In the genomic region with DNA sequence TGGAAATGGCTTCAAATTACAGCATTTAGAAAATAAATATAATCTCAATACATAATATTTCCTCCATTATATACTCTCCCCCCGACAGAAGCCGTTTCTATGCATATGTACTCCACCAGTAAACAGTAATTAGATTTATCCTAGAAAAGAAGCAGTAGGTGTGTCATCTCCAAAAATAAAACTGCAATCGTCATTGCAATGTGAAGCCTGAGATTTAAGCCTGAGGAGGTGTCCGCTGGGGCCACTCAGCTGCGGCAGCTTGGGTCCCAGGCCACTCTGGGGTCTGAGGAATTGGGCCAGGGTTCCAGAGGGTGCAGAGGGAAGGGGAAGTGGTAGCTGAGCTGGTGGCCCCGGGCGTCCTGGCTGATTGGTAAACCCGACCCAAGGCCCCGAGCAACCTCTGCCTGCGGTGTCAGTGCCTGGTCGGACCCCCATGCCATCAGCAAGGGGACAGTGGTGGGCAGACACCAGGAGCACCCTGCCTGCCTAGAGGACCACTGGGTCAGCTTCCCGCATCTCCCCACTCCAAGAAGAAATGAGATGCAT, we compare ENCODE assay signal across 17 cellular contexts.
"Had no signal": no experiment of that assay in that cellular context is flagged by ENCODE, and none has a peak within 500 bp of the region (broad histone marks: within the 10 kb centered on the region; RNA-seq: fewer than 3 reads in every experiment).

No MANE protein-coding gene starts in this region.

- H3K4me1 ChIP-seq: foreskin keratinocyte, SJSA1 had no signal

- ATAC-seq: foreskin keratinocyte; naive thymus-derived CD4-positive, alpha-beta T cell; stimulated activated naive B cell treated with anti-CD40 and anti-IgM and Interleukin-4, amounts not matched to agents 10 μg/mL and 1 μg/mL and 100 μg/mL, for 72 hours had no signal

- H3K36me3 ChIP-seq: ovary, sigmoid colon, SJSA1, WERI-Rb-1 had no signal

- H3K27me3 Mint-ChIP-seq: activated naive CD8-positive, alpha-beta T cell; naive thymus-derived CD4-positive, alpha-beta T cell; stimulated activated naive B cell treated with anti-CD40 and anti-IgM and Interleukin-4, amounts not matched to agents 10 μg/mL and 1 μg/mL and 100 μg/mL, for 72 hours had no signal

- H3K4me1 Mint-ChIP-seq: memory B cell had no signal

- H3K27me3 ChIP-seq: foreskin keratinocyte, ovary, sigmoid colon, SJSA1, tibial nerve had no signal

- H3K4me3 Mint-ChIP-seq: activated naive CD8-positive, alpha-beta T cell; memory B cell; naive thymus-derived CD4-positive, alpha-beta T cell; stimulated activated naive B cell treated with anti-CD40 and anti-IgM and Interleukin-4, amounts not matched to agents 10 μg/mL and 1 μg/mL and 100 μg/mL, for 72 hours had no signal

- H3K36me3 Mint-ChIP-seq: activated naive CD8-positive, alpha-beta T cell; stimulated activated naive B cell treated with anti-CD40 and anti-IgM and Interleukin-4, amounts not matched to agents 10 μg/mL and 1 μg/mL and 100 μg/mL, for 72 hours had no signal

- DNase-seq: activated CD4-positive, alpha-beta T cell treated with anti-CD3 and anti-CD28 coated beads for 1 hour; activated CD4-positive, alpha-beta T cell treated with anti-CD3 and anti-CD28 coated beads, Interleukin-2, amount 50 U/mL, for 4 hours; activated T-cell treated with anti-CD3 and anti-CD28 coated beads for 4 hours; foreskin keratinocyte; glutamatergic neuron; hypothalamus; naive thymus-derived CD4-positive, alpha-beta T cell; stimulated activated naive B cell treated with anti-CD40 and anti-IgM and Interleukin-4, amounts not matched to agents 10 μg/mL and 1 μg/mL and 100 μg/mL, for 72 hours; SW 1271; T-helper 2 cell; WERI-Rb-1 had no signal

- H3K9me3 ChIP-seq: ovary, sigmoid colon, SJSA1, tibial nerve had no signal

- H3K27ac Mint-ChIP-seq: activated naive CD8-positive, alpha-beta T cell; memory B cell; stimulated activated naive B cell treated with anti-CD40 and anti-IgM and Interleukin-4, amounts not matched to agents 10 μg/mL and 1 μg/mL and 100 μg/mL, for 72 hours had no signal

- H3K4me3 ChIP-seq: ovary, sigmoid colon, SJSA1, tibial nerve had no signal

- H3K27ac ChIP-seq: foreskin keratinocyte, ovary, sigmoid colon, SJSA1, tibial nerve, WERI-Rb-1 had no signal

- H3K9me3 Mint-ChIP-seq: memory B cell; stimulated activated naive B cell treated with anti-CD40 and anti-IgM and Interleukin-4, amounts not matched to agents 10 μg/mL and 1 μg/mL and 100 μg/mL, for 72 hours had no signal
